8 cellular contexts compared by ENCODE assay signal in genomic region chr3:5057857-5058324, GRCh38.
DNase-seq lines count a peak whose midpoint lies in the region; ATAC-seq and TF ChIP-seq lines count a peak whose summit lies in the region.

No MANE protein-coding gene starts in this region.

- H3K27me3 ChIP-seq in DND-41 (ENCODE audit: insufficient read depth, low read length, poor library complexity): no peaks in the 10 kb centered on the region
- H3K27me3 ChIP-seq in SJSA1 (replicated peaks): no peaks in the 10 kb centered on the region
- H3K27me3 ChIP-seq in parathyroid adenoma (ENCODE audit: control insufficient read depth, insufficient read depth, low read length): no peaks in the 10 kb centered on the region
- no peaks in the 10 kb centered on the region for H3K27me3 ChIP-seq in upper lobe of right lung

- H3K4me3 ChIP-seq in DND-41 (ENCODE audit: low read depth in 1 of 2, low read length in 2 of 2) (no peak overlapping the region), SJSA1 (no peak overlapping the region), parathyroid adenoma (ENCODE audit: low read depth, low read length) (no peak overlapping the region), upper lobe of right lung (no peak overlapping the region)

- no peaks in the 10 kb centered on the region for H4K20me1 ChIP-seq in DND-41 (ENCODE audit: insufficient read depth, low read length)

- H3K9me3 ChIP-seq in DND-41 (ENCODE audit: insufficient read depth, low read length, severe bottlenecking) (no peaks in the 10 kb centered on the region), SJSA1 (replicated peaks) (no peaks in the 10 kb centered on the region), parathyroid adenoma (ENCODE audit: control insufficient read depth, low read length) (no peaks in the 10 kb centered on the region), upper lobe of right lung (no peaks in the 10 kb centered on the region)

- no peak overlapping the region for H2AFZ ChIP-seq in DND-41 (ENCODE audit: low read depth, low read length)
- no peak overlapping the region for H2AFZ ChIP-seq in parathyroid adenoma

- H3K4me1 ChIP-seq in DND-41 (ENCODE audit: insufficient read depth, low read length) (no peaks in the 10 kb centered on the region; the same call in 1 of the 2 replicates), SJSA1 (replicated peaks) (peaks cover 4% of the 10 kb centered on the region), parathyroid adenoma (no peaks in the 10 kb centered on the region), upper lobe of right lung (peaks cover 10% of the 10 kb centered on the region)

- TF ChIP-seq CTCF in DND-41 (IDR thresholded peaks at IDR 0.05; ENCODE audit: borderline replicate concordance, extremely low read depth, low read length, poor library complexity, severe bottlenecking) (peak; percentile 84), parathyroid adenoma (IDR thresholded peaks at IDR 0.05) (peak; percentile 86), upper lobe of right lung (IDR thresholded peaks at IDR 0.05) (peak; percentile 79)

- no peaks in the 10 kb centered on the region for H3K36me3 ChIP-seq in DND-41 (ENCODE audit: insufficient read depth, low read length)
- H3K36me3 ChIP-seq in SJSA1: no peaks in the 10 kb centered on the region
- H3K36me3 ChIP-seq in parathyroid adenoma (ENCODE audit: control insufficient read depth, insufficient read depth, low read length): no peaks in the 10 kb centered on the region
- no peaks in the 10 kb centered on the region for H3K36me3 ChIP-seq in upper lobe of right lung

- H3K9ac ChIP-seq in DND-41 (ENCODE audit: low read depth, low read length): no peak overlapping the region
- H3K9ac ChIP-seq in parathyroid adenoma: no peak overlapping the region

- no peaks in the 10 kb centered on the region for H3K79me2 ChIP-seq in DND-41 (ENCODE audit: insufficient read depth, low read length)
- H3K79me2 ChIP-seq in parathyroid adenoma: no peaks in the 10 kb centered on the region

- H3K27ac ChIP-seq in DND-41 (ENCODE audit: low read length) (no peak overlapping the region), SJSA1 (no peak overlapping the region), parathyroid adenoma (no peak overlapping the region), upper lobe of right lung (no peak overlapping the region)

- no peak overlapping the region for H3K4me2 ChIP-seq in DND-41 (ENCODE audit: insufficient read depth, low read length)
- H3K4me2 ChIP-seq in parathyroid adenoma (ENCODE audit: low read length): no peak overlapping the region

- DNase-seq in DND-41 (peak; percentile 80), HT-29 (ENCODE audit: low spot score) (peak; percentile 71), SJSA1 (ENCODE audit: low read depth in 1 of 2, low spot score in 2 of 2) (peak; percentile 56 to 70), glomerular endothelial cell (ENCODE audit: extremely low read depth, low read depth, low spot score) (peak; percentile 69), upper lobe of right lung (peak; percentile 71)
- DNase-seq in activated naive CD4-positive, alpha-beta T cell (lab: John Stamatoyannopoulos, UW): peak; percentile 4 to 44 (median 18)

- ATAC-seq in DND-41 (ENCODE audit: insufficient read depth, low read depth) (peak; percentile 98), GM21390 (IDR thresholded peaks at IDR 0.05; ENCODE audit: unreplicated experiment) (peak; percentile 83), upper lobe of right lung (peak; percentile 90)

- intact Hi-C loops in upper lobe of right lung (cut with DNase I): no loop called here

Comparison
In these comparisons a context has a peak if more than half of its experiments do, and no peak if none do; other contexts are left out.
1. DNase-seq: peak in every context shown above with its lines; median percentile 80 in DND-41; 71 in HT-29; 71 in upper lobe of right lung; 69 in glomerular endothelial cell; 63 in SJSA1; 18 in activated naive CD4-positive, alpha-beta T cell.